Comparison of ENCODE assay signal across 8 cellular contexts in the genomic region with DNA sequence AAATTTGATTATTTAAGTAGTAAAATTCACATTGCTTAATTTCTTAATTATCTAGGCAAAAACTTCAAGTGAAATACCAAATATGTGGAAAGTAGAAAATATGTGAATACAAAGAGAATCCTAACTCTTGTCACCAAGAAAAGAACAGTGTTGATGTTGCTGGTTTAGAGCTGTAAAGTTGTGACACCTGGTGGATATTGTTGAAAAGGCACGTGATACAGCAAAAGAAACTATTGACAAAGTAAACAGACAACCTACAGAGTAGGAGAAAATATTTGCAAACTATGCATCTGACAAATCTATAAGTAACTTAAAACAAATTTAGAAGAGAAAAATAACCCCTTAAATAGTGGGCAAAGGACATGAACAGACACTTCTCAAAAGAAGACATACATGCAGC. TPM values are rescaled to one million over a fixed set of nuclear protein-coding genes. Genes with fewer than 3 reads are reported as not detected.
DNase-seq lines count a peak whose midpoint lies in the region; ATAC-seq and TF ChIP-seq lines count a peak whose summit lies in the region.

No MANE protein-coding gene starts in this region.

- intact Hi-C loops in right lobe of liver (cut with DNase I): no loop called here

- no peak overlapping the region for H3K27ac ChIP-seq in AG04450 (ENCODE audit: low read depth, low read length)
- H3K27ac ChIP-seq in right lobe of liver: no peak overlapping the region

- H3K4me3 ChIP-seq in AG04450 (ENCODE audit: low read depth, low read length) (no peak overlapping the region), right lobe of liver (no peak overlapping the region)

- CTCF ChIA-PET in AG04450 (lab: Charles Lee): interaction anchor here (1.2 kb wide), 1 partner anchor 205 kb away, joined by 3 read pairs; no protein-coding TSS in a partner anchor

- peak; percentile 45 for TF ChIP-seq CTCF in AG04450 (IDR thresholded peaks at IDR 0.05; ENCODE audit: low read depth, low read length)
- TF ChIP-seq CTCF in right lobe of liver (IDR thresholded peaks at IDR 0.05): peak; percentile 31 to 53 (median 38)

- ATAC-seq in GM18873 (IDR thresholded peaks at IDR 0.05; ENCODE audit: low FRiP score, unreplicated experiment) (peak; percentile 78), HG03280 (IDR thresholded peaks at IDR 0.05; ENCODE audit: unreplicated experiment) (peak; percentile 84), SK-N-SH treated with all-trans-retinoic acid at 6 μM for 48 hours (peak; percentile 57; the same call in 1 of the 3 replicates), right lobe of liver (peak; percentile 55 to 67 (median 58))

- POLR2A ChIA-PET in AG04450 (lab: Yijun Ruan, JAX): no interaction called here

- H3K4me1 ChIP-seq in right lobe of liver: no peaks in the 10 kb centered on the region

- H3K36me3 ChIP-seq in right lobe of liver: no peaks in the 10 kb centered on the region

- no peaks in the 10 kb centered on the region for H3K9me3 ChIP-seq in AG04450 (ENCODE audit: control insufficient read depth, insufficient read depth, low read length)
- no peaks in the 10 kb centered on the region for H3K9me3 ChIP-seq in right lobe of liver

- WGBS in right lobe of liver (ENCODE audit: insufficient coverage, low coverage, low lambda C conversion rate, missing lambda C conversion rate): 26% methylated on average over 1 of the region's 1 CpG

- H3K27me3 ChIP-seq in AG04450 (ENCODE audit: control insufficient read depth, insufficient read depth, low read length): no peaks in the 10 kb centered on the region
- H3K27me3 ChIP-seq in right lobe of liver: no peaks in the 10 kb centered on the region

- TF ChIP-seq POLR2A in right lobe of liver (IDR thresholded peaks at IDR 0.05): no peak

- peak; percentile 4 for DNase-seq in AG04450 (ENCODE audit: low read depth, low spot score)
- DNase-seq in right lobe of liver: no peak
- no peak for DNase-seq in HPDE6-E6E7 (ENCODE audit: extremely low spot score)
- no peak for DNase-seq in activated CD4-positive, CD25-positive, alpha-beta regulatory T cell (lab: John Stamatoyannopoulos, UW)
- no peak for DNase-seq in hepatic stellate cell (ENCODE audit: low spot score)

TF ChIP-seq in SK-N-SH treated with all-trans-retinoic acid at 6 μM for 48 hours, 23 proteins besides CTCF, POLR2A, EP300 and RAD21:
- TF ChIP-seq ISL1 (CRISPR knock-in tag; IDR thresholded peaks at IDR 0.05): no peak
- no peak for TF ChIP-seq BACH2 (CRISPR knock-in tag; IDR thresholded peaks at IDR 0.05; ENCODE audit: borderline replicate concordance)
- no peak for TF ChIP-seq ZFP3 (CRISPR knock-in tag; IDR thresholded peaks at IDR 0.05)
- no peak for TF ChIP-seq TCF4 (CRISPR knock-in tag; IDR thresholded peaks at IDR 0.05; ENCODE audit: borderline replicate concordance)
- TF ChIP-seq, protein P1, sequence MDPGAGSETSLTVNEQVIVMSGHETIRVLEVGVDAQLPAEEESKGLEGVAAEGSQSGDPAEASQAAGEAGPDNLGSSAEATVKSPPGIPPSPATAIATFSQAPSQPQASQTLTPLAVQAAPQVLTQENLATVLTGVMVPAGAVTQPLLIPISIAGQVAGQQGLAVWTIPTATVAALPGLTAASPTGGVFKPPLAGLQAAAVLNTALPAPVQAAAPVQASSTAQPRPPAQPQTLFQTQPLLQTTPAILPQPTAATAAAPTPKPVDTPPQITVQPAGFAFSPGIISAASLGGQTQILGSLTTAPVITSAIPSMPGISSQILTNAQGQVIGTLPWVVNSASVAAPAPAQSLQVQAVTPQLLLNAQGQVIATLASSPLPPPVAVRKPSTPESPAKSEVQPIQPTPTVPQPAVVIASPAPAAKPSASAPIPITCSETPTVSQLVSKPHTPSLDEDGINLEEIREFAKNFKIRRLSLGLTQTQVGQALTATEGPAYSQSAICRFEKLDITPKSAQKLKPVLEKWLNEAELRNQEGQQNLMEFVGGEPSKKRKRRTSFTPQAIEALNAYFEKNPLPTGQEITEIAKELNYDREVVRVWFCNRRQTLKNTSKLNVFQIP (CRISPR knock-in tag; IDR thresholded peaks at IDR 0.05; ENCODE audit: borderline replicate concordance, low read depth): no peak
- TF ChIP-seq, protein P2, sequence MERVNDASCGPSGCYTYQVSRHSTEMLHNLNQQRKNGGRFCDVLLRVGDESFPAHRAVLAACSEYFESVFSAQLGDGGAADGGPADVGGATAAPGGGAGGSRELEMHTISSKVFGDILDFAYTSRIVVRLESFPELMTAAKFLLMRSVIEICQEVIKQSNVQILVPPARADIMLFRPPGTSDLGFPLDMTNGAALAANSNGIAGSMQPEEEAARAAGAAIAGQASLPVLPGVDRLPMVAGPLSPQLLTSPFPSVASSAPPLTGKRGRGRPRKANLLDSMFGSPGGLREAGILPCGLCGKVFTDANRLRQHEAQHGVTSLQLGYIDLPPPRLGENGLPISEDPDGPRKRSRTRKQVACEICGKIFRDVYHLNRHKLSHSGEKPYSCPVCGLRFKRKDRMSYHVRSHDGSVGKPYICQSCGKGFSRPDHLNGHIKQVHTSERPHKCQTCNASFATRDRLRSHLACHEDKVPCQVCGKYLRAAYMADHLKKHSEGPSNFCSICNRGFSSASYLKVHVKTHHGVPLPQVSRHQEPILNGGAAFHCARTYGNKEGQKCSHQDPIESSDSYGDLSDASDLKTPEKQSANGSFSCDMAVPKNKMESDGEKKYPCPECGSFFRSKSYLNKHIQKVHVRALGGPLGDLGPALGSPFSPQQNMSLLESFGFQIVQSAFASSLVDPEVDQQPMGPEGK (CRISPR knock-in tag; IDR thresholded peaks at IDR 0.05; ENCODE audit: borderline replicate concordance): no peak
- TF ChIP-seq CSDC2 (CRISPR knock-in tag; IDR thresholded peaks at IDR 0.05): no peak
- TF ChIP-seq, protein P3, sequence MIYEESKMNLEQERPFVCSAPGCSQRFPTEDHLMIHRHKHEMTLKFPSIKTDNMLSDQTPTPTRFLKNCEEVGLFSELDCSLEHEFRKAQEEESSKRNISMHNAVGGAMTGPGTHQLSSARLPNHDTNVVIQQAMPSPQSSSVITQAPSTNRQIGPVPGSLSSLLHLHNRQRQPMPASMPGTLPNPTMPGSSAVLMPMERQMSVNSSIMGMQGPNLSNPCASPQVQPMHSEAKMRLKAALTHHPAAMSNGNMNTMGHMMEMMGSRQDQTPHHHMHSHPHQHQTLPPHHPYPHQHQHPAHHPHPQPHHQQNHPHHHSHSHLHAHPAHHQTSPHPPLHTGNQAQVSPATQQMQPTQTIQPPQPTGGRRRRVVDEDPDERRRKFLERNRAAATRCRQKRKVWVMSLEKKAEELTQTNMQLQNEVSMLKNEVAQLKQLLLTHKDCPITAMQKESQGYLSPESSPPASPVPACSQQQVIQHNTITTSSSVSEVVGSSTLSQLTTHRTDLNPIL (CRISPR knock-in tag; IDR thresholded peaks at IDR 0.05; ENCODE audit: low read depth): no peak
- TF ChIP-seq SNAI2 (CRISPR knock-in tag; IDR thresholded peaks at IDR 0.05): no peak
- no peak for TF ChIP-seq RARB (CRISPR knock-in tag; IDR thresholded peaks at IDR 0.05)
- no peak for TF ChIP-seq ZFP30 (CRISPR knock-in tag; IDR thresholded peaks at IDR 0.05)
- no peak for TF ChIP-seq OSR1 (CRISPR knock-in tag; IDR thresholded peaks at IDR 0.05)
- TF ChIP-seq, protein P4, sequence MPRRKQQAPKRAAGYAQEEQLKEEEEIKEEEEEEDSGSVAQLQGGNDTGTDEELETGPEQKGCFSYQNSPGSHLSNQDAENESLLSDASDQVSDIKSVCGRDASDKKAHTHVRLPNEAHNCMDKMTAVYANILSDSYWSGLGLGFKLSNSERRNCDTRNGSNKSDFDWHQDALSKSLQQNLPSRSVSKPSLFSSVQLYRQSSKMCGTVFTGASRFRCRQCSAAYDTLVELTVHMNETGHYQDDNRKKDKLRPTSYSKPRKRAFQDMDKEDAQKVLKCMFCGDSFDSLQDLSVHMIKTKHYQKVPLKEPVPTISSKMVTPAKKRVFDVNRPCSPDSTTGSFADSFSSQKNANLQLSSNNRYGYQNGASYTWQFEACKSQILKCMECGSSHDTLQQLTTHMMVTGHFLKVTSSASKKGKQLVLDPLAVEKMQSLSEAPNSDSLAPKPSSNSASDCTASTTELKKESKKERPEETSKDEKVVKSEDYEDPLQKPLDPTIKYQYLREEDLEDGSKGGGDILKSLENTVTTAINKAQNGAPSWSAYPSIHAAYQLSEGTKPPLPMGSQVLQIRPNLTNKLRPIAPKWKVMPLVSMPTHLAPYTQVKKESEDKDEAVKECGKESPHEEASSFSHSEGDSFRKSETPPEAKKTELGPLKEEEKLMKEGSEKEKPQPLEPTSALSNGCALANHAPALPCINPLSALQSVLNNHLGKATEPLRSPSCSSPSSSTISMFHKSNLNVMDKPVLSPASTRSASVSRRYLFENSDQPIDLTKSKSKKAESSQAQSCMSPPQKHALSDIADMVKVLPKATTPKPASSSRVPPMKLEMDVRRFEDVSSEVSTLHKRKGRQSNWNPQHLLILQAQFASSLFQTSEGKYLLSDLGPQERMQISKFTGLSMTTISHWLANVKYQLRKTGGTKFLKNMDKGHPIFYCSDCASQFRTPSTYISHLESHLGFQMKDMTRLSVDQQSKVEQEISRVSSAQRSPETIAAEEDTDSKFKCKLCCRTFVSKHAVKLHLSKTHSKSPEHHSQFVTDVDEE (CRISPR knock-in tag; IDR thresholded peaks at IDR 0.05): no peak
- TF ChIP-seq, protein P5, sequence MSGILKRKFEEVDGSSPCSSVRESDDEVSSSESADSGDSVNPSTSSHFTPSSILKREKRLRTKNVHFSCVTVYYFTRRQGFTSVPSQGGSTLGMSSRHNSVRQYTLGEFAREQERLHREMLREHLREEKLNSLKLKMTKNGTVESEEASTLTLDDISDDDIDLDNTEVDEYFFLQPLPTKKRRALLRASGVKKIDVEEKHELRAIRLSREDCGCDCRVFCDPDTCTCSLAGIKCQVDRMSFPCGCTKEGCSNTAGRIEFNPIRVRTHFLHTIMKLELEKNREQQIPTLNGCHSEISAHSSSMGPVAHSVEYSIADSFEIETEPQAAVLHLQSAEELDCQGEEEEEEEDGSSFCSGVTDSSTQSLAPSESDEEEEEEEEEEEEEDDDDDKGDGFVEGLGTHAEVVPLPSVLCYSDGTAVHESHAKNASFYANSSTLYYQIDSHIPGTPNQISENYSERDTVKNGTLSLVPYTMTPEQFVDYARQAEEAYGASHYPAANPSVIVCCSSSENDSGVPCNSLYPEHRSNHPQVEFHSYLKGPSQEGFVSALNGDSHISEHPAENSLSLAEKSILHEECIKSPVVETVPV (CRISPR knock-in tag; IDR thresholded peaks at IDR 0.05): no peak
- TF ChIP-seq ZC3H10 (CRISPR knock-in tag; IDR thresholded peaks at IDR 0.05): no peak
- TF ChIP-seq PPARA (CRISPR knock-in tag; IDR thresholded peaks at IDR 0.05; ENCODE audit: borderline replicate concordance): no peak
- TF ChIP-seq ESRRG (CRISPR knock-in tag; IDR thresholded peaks at IDR 0.05): no peak
- no peak for TF ChIP-seq ARNTL (CRISPR knock-in tag; IDR thresholded peaks at IDR 0.05; ENCODE audit: borderline replicate concordance, low read depth)
- no peak for TF ChIP-seq ZNF8 (CRISPR knock-in tag; IDR thresholded peaks at IDR 0.05)
TF ChIP-seq in SK-N-SH treated with all-trans-retinoic acid at 6 μM for 48 hours: peak in this region for 0.

RNA-seq across cellular contexts. Expression of a gene that starts 25.6 kb away (rescaled TPM):
- 70.6 and 107 TPM in 2 replicates for polyA plus RNA-seq in AG04450 (2011; rRNA removed)
- polyA minus RNA-seq in AG04450 (2011; rRNA and poly(A)+ RNA removed): 20.3 and 35.1 TPM in 2 replicates
- total RNA-seq in right lobe of liver: 10 to 100 TPM; 20.7 to 41.2 (median 30.5) TPM
